ENCODE assay signal across 2 cellular contexts in genomic region chr15:65766422-65767263, GRCh38.
TF ChIP-seq lines count a peak whose summit lies in the region.

No MANE protein-coding gene starts in this region.

TF ChIP-seq in IMR-90, 13 proteins besides CTCF, POLR2A, EP300 and RAD21:
- TF ChIP-seq CHD1 (IDR thresholded peaks at IDR 0.05; ENCODE audit: low read depth, low read length), result no peak
- peak; percentile 23; the same call in 1 of the 2 replicates for TF ChIP-seq FOS (IDR thresholded peaks at IDR 0.05; ENCODE audit: low read depth, low read length)
- TF ChIP-seq MXI1 (IDR thresholded peaks at IDR 0.05; ENCODE audit: borderline replicate concordance, low read depth, low read length), result peak; percentile 64; the same call in 1 of the 2 replicates
- peak; percentile 65 for TF ChIP-seq BHLHE40 (IDR thresholded peaks at IDR 0.05; ENCODE audit: low read depth, low read length)

TF ChIP-seq in K562, 482 proteins besides CTCF, POLR2A, EP300 and RAD21:
- TF ChIP-seq CREB3L1 (IDR thresholded peaks at IDR 0.05; ENCODE audit: borderline replicate concordance, low read depth) (no peak), ARID1B (IDR thresholded peaks at IDR 0.05) (no peak), CBX8 (IDR thresholded peaks at IDR 0.05; ENCODE audit: borderline replicate concordance, extremely low read depth, low read depth, low read length, poor library complexity, severe bottlenecking) (no peak), ATF7 (IDR thresholded peaks at IDR 0.05) (peak; percentile 59), ZHX1 (conservative IDR thresholded peaks at IDR 0.05; ENCODE audit: low read length) (no peak), FOXA3 (CRISPR knock-in tag; conservative IDR thresholded peaks at IDR 0.05 in 1 of 2, IDR thresholded peaks at IDR 0.05 in 1 of 2) (peak in 1 of 2 experiments; percentile 86; a peak in 2 of 4 replicates), RBM15 (IDR thresholded peaks at IDR 0.05; ENCODE audit: insufficient read depth, low read length) (no peak), IFI16 (CRISPR knock-in tag; IDR thresholded peaks at IDR 0.05) (no peak), ZSCAN29 (IDR thresholded peaks at IDR 0.05) (no peak), JUN (IDR thresholded peaks at IDR 0.05; ENCODE audit: borderline replicate concordance, low read depth, low read length) (peak; percentile 52), JUN (CRISPR knock-in tag; IDR thresholded peaks at IDR 0.05; ENCODE audit: borderline replicate concordance) (no peak), ZNF384 (IDR thresholded peaks at IDR 0.05; ENCODE audit: low read depth, low read length) (peak; percentile 68), JUND (IDR thresholded peaks at IDR 0.05; ENCODE audit: borderline replicate concordance, low read depth, low read length) (peak; percentile 69; the same call in 1 of the 2 replicates), JUND (tag; IDR thresholded peaks at IDR 0.05; ENCODE audit: borderline replicate concordance, low read depth, low read length) (peak; percentile 68; the same call in 1 of the 3 replicates), FOXA1 (IDR thresholded peaks at IDR 0.05; ENCODE audit: borderline replicate concordance) (peak; percentile 60; the same call in 1 of the 2 replicates), ZC3H8 (IDR thresholded peaks at IDR 0.05) (no peak), FOXJ2 (tag; IDR thresholded peaks at IDR 0.05) (0 out of 2 replicates have a peak, but pooled peaks have one; percentile 18), ZNF707 (CRISPR knock-in tag; conservative IDR thresholded peaks at IDR 0.05) (no peak)
- TF ChIP-seq, protein P1, sequence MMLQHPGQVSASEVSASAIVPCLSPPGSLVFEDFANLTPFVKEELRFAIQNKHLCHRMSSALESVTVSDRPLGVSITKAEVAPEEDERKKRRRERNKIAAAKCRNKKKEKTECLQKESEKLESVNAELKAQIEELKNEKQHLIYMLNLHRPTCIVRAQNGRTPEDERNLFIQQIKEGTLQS (IDR thresholded peaks at IDR 0.05), result peak; percentile 83
- TF ChIP-seq, protein P1 (CRISPR knock-in tag; conservative IDR thresholded peaks at IDR 0.05), result no peak
- TF ChIP-seq, protein P2, sequence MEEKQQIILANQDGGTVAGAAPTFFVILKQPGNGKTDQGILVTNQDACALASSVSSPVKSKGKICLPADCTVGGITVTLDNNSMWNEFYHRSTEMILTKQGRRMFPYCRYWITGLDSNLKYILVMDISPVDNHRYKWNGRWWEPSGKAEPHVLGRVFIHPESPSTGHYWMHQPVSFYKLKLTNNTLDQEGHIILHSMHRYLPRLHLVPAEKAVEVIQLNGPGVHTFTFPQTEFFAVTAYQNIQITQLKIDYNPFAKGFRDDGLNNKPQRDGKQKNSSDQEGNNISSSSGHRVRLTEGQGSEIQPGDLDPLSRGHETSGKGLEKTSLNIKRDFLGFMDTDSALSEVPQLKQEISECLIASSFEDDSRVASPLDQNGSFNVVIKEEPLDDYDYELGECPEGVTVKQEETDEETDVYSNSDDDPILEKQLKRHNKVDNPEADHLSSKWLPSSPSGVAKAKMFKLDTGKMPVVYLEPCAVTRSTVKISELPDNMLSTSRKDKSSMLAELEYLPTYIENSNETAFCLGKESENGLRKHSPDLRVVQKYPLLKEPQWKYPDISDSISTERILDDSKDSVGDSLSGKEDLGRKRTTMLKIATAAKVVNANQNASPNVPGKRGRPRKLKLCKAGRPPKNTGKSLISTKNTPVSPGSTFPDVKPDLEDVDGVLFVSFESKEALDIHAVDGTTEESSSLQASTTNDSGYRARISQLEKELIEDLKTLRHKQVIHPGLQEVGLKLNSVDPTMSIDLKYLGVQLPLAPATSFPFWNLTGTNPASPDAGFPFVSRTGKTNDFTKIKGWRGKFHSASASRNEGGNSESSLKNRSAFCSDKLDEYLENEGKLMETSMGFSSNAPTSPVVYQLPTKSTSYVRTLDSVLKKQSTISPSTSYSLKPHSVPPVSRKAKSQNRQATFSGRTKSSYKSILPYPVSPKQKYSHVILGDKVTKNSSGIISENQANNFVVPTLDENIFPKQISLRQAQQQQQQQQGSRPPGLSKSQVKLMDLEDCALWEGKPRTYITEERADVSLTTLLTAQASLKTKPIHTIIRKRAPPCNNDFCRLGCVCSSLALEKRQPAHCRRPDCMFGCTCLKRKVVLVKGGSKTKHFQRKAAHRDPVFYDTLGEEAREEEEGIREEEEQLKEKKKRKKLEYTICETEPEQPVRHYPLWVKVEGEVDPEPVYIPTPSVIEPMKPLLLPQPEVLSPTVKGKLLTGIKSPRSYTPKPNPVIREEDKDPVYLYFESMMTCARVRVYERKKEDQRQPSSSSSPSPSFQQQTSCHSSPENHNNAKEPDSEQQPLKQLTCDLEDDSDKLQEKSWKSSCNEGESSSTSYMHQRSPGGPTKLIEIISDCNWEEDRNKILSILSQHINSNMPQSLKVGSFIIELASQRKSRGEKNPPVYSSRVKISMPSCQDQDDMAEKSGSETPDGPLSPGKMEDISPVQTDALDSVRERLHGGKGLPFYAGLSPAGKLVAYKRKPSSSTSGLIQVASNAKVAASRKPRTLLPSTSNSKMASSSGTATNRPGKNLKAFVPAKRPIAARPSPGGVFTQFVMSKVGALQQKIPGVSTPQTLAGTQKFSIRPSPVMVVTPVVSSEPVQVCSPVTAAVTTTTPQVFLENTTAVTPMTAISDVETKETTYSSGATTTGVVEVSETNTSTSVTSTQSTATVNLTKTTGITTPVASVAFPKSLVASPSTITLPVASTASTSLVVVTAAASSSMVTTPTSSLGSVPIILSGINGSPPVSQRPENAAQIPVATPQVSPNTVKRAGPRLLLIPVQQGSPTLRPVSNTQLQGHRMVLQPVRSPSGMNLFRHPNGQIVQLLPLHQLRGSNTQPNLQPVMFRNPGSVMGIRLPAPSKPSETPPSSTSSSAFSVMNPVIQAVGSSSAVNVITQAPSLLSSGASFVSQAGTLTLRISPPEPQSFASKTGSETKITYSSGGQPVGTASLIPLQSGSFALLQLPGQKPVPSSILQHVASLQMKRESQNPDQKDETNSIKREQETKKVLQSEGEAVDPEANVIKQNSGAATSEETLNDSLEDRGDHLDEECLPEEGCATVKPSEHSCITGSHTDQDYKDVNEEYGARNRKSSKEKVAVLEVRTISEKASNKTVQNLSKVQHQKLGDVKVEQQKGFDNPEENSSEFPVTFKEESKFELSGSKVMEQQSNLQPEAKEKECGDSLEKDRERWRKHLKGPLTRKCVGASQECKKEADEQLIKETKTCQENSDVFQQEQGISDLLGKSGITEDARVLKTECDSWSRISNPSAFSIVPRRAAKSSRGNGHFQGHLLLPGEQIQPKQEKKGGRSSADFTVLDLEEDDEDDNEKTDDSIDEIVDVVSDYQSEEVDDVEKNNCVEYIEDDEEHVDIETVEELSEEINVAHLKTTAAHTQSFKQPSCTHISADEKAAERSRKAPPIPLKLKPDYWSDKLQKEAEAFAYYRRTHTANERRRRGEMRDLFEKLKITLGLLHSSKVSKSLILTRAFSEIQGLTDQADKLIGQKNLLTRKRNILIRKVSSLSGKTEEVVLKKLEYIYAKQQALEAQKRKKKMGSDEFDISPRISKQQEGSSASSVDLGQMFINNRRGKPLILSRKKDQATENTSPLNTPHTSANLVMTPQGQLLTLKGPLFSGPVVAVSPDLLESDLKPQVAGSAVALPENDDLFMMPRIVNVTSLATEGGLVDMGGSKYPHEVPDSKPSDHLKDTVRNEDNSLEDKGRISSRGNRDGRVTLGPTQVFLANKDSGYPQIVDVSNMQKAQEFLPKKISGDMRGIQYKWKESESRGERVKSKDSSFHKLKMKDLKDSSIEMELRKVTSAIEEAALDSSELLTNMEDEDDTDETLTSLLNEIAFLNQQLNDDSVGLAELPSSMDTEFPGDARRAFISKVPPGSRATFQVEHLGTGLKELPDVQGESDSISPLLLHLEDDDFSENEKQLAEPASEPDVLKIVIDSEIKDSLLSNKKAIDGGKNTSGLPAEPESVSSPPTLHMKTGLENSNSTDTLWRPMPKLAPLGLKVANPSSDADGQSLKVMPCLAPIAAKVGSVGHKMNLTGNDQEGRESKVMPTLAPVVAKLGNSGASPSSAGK (IDR thresholded peaks at IDR 0.05), result peak; percentile 32; the same call in 1 of the 2 replicates
